ENCODE assay signal across 8 cellular contexts in the genomic region with DNA sequence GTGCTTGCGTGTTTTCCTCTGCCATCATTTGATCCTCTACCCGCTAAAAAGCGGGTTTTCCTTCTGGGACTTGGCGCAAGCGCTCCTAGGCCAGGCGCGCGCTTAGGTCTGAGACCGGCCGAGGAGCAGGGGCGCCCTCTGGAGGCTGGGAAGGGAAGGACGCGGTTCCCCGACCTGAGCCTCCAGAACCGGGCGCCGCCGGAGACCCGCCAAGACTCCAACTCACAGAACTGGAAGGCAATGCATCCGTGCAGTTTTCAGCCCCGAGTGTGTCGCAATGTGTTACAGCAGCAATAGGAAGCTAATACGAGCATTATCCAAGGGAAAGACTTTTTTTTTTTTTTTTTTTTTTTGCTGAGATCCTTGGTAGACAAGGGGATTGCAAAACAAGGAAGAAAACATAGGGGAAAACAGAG.
DNase-seq lines count a peak whose midpoint lies in the region; ATAC-seq lines count a peak whose summit lies in the region.

No MANE protein-coding gene starts in this region.

- H3K4me1 Mint-ChIP-seq in activated naive CD4-positive, alpha-beta T cell treated with anti-CD3 and anti-CD28 coated beads for 36 hours (ENCODE audit: low read depth) = peaks cover 2% of the 10 kb centered on the region

- peaks cover 32% of the 10 kb centered on the region for H3K27me3 Mint-ChIP-seq in activated naive CD4-positive, alpha-beta T cell treated with anti-CD3 and anti-CD28 coated beads for 36 hours (ENCODE audit: low read depth)

- CTCF ChIA-PET in activated naive CD4-positive, alpha-beta T cell treated with anti-CD3 and anti-CD28 coated beads for 36 hours (lab: Charles Lee) = interaction anchor here (0.7 to 1.4 kb wide), 5 partner anchors 15 to 1158 kb away, joined by 3 read pairs; no protein-coding TSS in a partner anchor

- intact Hi-C loops in activated naive CD4-positive, alpha-beta T cell treated with anti-CD3 and anti-CD28 coated beads for 36 hours (cut with micrococcal nuclease) = loop anchor here (1.0 to 10.0 kb wide), 3 partner anchors 328 to 1791 kb away; no protein-coding TSS in a partner anchor
- intact Hi-C loops in left ventricle myocardium superior (cut with micrococcal nuclease) = no loop called here

- H3K36me3 Mint-ChIP-seq in activated naive CD4-positive, alpha-beta T cell treated with anti-CD3 and anti-CD28 coated beads for 36 hours (ENCODE audit: low read depth) = no peaks in the 10 kb centered on the region

- ATAC-seq in GM21526 (IDR thresholded peaks at IDR 0.05; ENCODE audit: low FRiP score, unreplicated experiment) (peak; percentile 62), left ventricle myocardium superior (peak; percentile 32), HG03039 (IDR thresholded peaks at IDR 0.05; ENCODE audit: unreplicated experiment) (no peak)

- DNase-seq in CD1c-positive myeloid dendritic cell (ENCODE audit: extremely low spot score) = peak; percentile 66
- peak; percentile 31 for DNase-seq in NOMO-1 treated with DMSO at 0.1 percent for 48 hours (lab: John Stamatoyannopoulos, UW; ENCODE audit: unreplicated experiment)
- DNase-seq in activated naive CD4-positive, alpha-beta T cell treated with anti-CD3 and anti-CD28 coated beads for 36 hours = peak; percentile 67
- DNase-seq in left ventricle myocardium superior = peak; percentile 74
- DNase-seq in stimulated activated CD4-positive, alpha-beta T cell treated with anti-CD3 and anti-CD28 coated beads, Interleukin-1b, Interleukin-23, amount 100 ng/mL, for 24 hours (ENCODE audit: low read depth in 4 of 4, low spot score in 1 of 4) = peak in 3 of 4 experiments; percentile 12 to 47 (median 43)
- no peak for DNase-seq in NCI-H2029 (lab: John Stamatoyannopoulos, UW)

- H3K27ac Mint-ChIP-seq in activated naive CD4-positive, alpha-beta T cell treated with anti-CD3 and anti-CD28 coated beads for 36 hours = no peak overlapping the region

- no peaks in the 10 kb centered on the region for H3K9me3 Mint-ChIP-seq in activated naive CD4-positive, alpha-beta T cell treated with anti-CD3 and anti-CD28 coated beads for 36 hours

- H3K4me3 Mint-ChIP-seq in activated naive CD4-positive, alpha-beta T cell treated with anti-CD3 and anti-CD28 coated beads for 36 hours = no peak overlapping the region
